In the genomic region with DNA sequence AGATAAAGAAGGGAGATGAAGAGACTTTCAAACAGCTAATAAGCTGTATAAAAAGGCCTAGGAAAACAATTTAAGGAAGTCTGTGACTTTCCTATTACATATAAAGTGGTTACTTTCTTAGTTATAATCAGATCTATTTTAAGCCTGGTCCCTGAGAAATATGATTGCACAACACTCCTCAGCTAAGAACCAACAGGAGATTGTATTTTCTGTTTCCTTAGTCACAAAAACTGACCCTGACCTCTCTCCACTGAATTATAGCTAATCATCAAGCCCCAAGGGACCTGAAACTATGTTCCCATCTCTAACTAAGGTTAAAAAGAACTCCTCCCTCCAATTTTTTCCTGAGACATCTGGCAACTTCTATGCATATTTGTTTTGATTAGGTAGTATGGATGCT, we compare ENCODE assay signal across 11 cellular contexts.
A peak's percentile ranks its signal among the peaks of the same experiment; 100 is the strongest.
DNase-seq lines count a peak whose midpoint lies in the region; ATAC-seq, FAIRE-seq and TF ChIP-seq lines count a peak whose summit lies in the region.
"Had no signal": no experiment of that assay in that cellular context is flagged by ENCODE, and none has a peak within 500 bp of the region (broad histone marks: within the 10 kb centered on the region; RNA-seq: fewer than 3 reads in every experiment).

No MANE protein-coding gene starts in this region.

- H2AFZ ChIP-seq in K562 (ENCODE audit: low read depth, low read length): no peak overlapping the region

- H3K4me1 ChIP-seq in K562 (replicated peaks in 1 of 2; ENCODE audit: control insufficient read depth in 2 of 2, insufficient read depth in 2 of 2, low read length in 2 of 2): no peaks in the 10 kb centered on the region
- peaks cover 0 to 15% (median 3%) of the 10 kb centered on the region in 4 donors for H3K4me1 ChIP-seq in transverse colon

- no peaks in the 10 kb centered on the region for H4K20me1 ChIP-seq in K562 (replicated peaks; ENCODE audit: control insufficient read depth, insufficient read depth, low read length)

- H3K27ac ChIP-seq in K562 (ENCODE audit: extremely low read depth, low read depth, low read length) (no peak overlapping the region), transverse colon (peak overlapping the region in 3 of 4 donors; percentile 21 to 49 (median 36))

- no peak overlapping the region for H3K4me3 Mint-ChIP-seq in activated T-cell treated with anti-CD3 and anti-CD28 coated beads, Interleukin-2, amount 50 U/mL, for 24 hours
- H3K4me3 Mint-ChIP-seq: CD4-positive, CD25-positive, alpha-beta regulatory T cell; central memory CD8-positive, alpha-beta T cell; type B pancreatic cell had no signal

- TF ChIP-seq POLR2A in K562 (conservative IDR thresholded peaks at IDR 0.05) (no peak), transverse colon (IDR thresholded peaks at IDR 0.05) (no peak)

- TF ChIP-seq EP300 in K562 (IDR thresholded peaks at IDR 0.05; ENCODE audit: low read length) (no peak), transverse colon (IDR thresholded peaks at IDR 0.05; ENCODE audit: low read depth) (no peak)

- H3K9me3 Mint-ChIP-seq in activated T-cell treated with anti-CD3 and anti-CD28 coated beads, Interleukin-2, amount 50 U/mL, for 24 hours: no peaks in the 10 kb centered on the region
- H3K9me3 Mint-ChIP-seq: CD4-positive, CD25-positive, alpha-beta regulatory T cell; central memory CD8-positive, alpha-beta T cell; type B pancreatic cell had no signal

- H3K4me3 ChIP-seq in K562 (no peak overlapping the region), transverse colon (no peak overlapping the region)

- POLR2A ChIA-PET in K562 (lab: Yijun Ruan, JAX): no interaction called here

- H3K79me2 ChIP-seq in K562 (ENCODE audit: control insufficient read depth, insufficient read depth, low read length): no peaks in the 10 kb centered on the region

- no peaks in the 10 kb centered on the region for H3K9me3 ChIP-seq in K562 (replicated peaks; ENCODE audit: control insufficient read depth, insufficient read depth, low read depth, low read length)
- H3K9me3 ChIP-seq in transverse colon: no peaks in the 10 kb centered on the region

- in situ Hi-C loops in K562 (cut with MboI): no loop called here
- in situ Hi-C loops in transverse colon (cut with MboI; ENCODE audit: low pct_ligation_motif_present in 1 of 4, low pct_unique_long_range_greater_than_20kb in 1 of 4, low sequenced_read_pairs in 3 of 4): no loop called here

- peaks cover 88% of the 10 kb centered on the region for H3K36me3 Mint-ChIP-seq in activated T-cell treated with anti-CD3 and anti-CD28 coated beads, Interleukin-2, amount 50 U/mL, for 24 hours (ENCODE audit: low read depth)

- no peaks in the 10 kb centered on the region for H3K27me3 Mint-ChIP-seq in activated T-cell treated with anti-CD3 and anti-CD28 coated beads, Interleukin-2, amount 50 U/mL, for 24 hours
- H3K27me3 Mint-ChIP-seq: CD4-positive, CD25-positive, alpha-beta regulatory T cell; central memory CD8-positive, alpha-beta T cell; type B pancreatic cell had no signal

- H3K36me3 ChIP-seq in K562 (ENCODE audit: control insufficient read depth, insufficient read depth, low read length) (peaks cover 16% of the 10 kb centered on the region; the same call in 2 of the 3 replicates), transverse colon (peaks cover 0 to 43% (median 15%) of the 10 kb centered on the region in 4 donors)

- BruUV-seq in K562 (replicated peaks; lab: Mats Ljungman, UMichigan): no TSS peak

- TF ChIP-seq RAD21 in K562 (CRISPR knock-in tag; conservative IDR thresholded peaks at IDR 0.05 in 1 of 2, IDR thresholded peaks at IDR 0.05 in 1 of 2): no peak

- H3K4me2 ChIP-seq in K562 (ENCODE audit: insufficient read depth, low read length): no peak overlapping the region

- peak overlapping the region; percentile 29 for H3K27ac Mint-ChIP-seq in activated T-cell treated with anti-CD3 and anti-CD28 coated beads, Interleukin-2, amount 50 U/mL, for 24 hours
- H3K27ac Mint-ChIP-seq: type B pancreatic cell had no signal

- CTCF ChIA-PET in K562 (lab: Yijun Ruan, JAX; ENCODE audit: low intra/inter-chr PET ratio): no interaction called here

- ATAC-seq in K562 (no peak), left lobe of liver (peak; percentile 42), HG03354 (IDR thresholded peaks at IDR 0.05; ENCODE audit: poor library complexity, severe bottlenecking, unreplicated experiment) (no peak)

- no peak for DNase-seq in activated T-cell treated with anti-CD3 and anti-CD28 coated beads, Interleukin-2, amount 50 U/mL, for 24 hours
- DNase-seq in activated T-cell treated with anti-CD3 and anti-CD28 coated beads, Interleukin-2, amount 50 U/mL, for 48 hours: no peak
- DNase-seq in K562 (ENCODE audit: extremely low read depth in 1 of 4, low spot score in 3 of 4): no peak
- DNase-seq in left lobe of liver (ENCODE audit: low spot score): no peak
- no peak for DNase-seq in transverse colon
- DNase-seq in NCI-H226: no peak
- DNase-seq in amygdala (lab: John Stamatoyannopoulos, UW): no peak
- DNase-seq: CD4-positive, CD25-positive, alpha-beta regulatory T cell had no signal

- peaks cover 17% of the 10 kb centered on the region for H3K4me1 Mint-ChIP-seq in activated T-cell treated with anti-CD3 and anti-CD28 coated beads, Interleukin-2, amount 50 U/mL, for 24 hours (ENCODE audit: low read depth)

- no peaks in the 10 kb centered on the region for H3K9me1 ChIP-seq in K562 (ENCODE audit: control insufficient read depth, insufficient read depth, low read length)

- no peak overlapping the region for H3K9ac ChIP-seq in K562 (ENCODE audit: insufficient read depth in 1 of 2, low read depth in 2 of 2, low read length in 2 of 2)

- no peak for FAIRE-seq in K562 (lab: Jason Lieb, UNC)

- H3K27me3 ChIP-seq in K562 (ENCODE audit: control insufficient read depth in 2 of 2, insufficient read depth in 2 of 2, low read length in 2 of 2) (no peaks in the 10 kb centered on the region), transverse colon (no peaks in the 10 kb centered on the region)

- intact Hi-C loops in K562 (cut with micrococcal nuclease): no loop called here
- intact Hi-C loops in transverse colon (cut with DNase I; ENCODE audit: low total_unique reads): loop anchor here (10.0 kb wide), 1 partner anchor 110 kb away; a partner anchor contains a TSS

- TF ChIP-seq CTCF in K562 (IDR thresholded peaks at IDR 0.05 in 2 of 3, conservative IDR thresholded peaks at IDR 0.05 in 1 of 3; ENCODE audit: insufficient read depth in 2 of 3, low read depth in 1 of 3, low read length in 3 of 3): no peak
- no peak for TF ChIP-seq CTCF in transverse colon (IDR thresholded peaks at IDR 0.05)

TF ChIP-seq in K562, 482 proteins besides CTCF, POLR2A, EP300 and RAD21:
- TF ChIP-seq TSC22D4 (tag; IDR thresholded peaks at IDR 0.05) (no peak), POLR2H (tag; IDR thresholded peaks at IDR 0.05; ENCODE audit: low read depth) (no peak), MEIS2 (IDR thresholded peaks at IDR 0.05; ENCODE audit: partially characterized antibody) (no peak), CEBPG (CRISPR knock-in tag; IDR thresholded peaks at IDR 0.05) (no peak), CEBPG (tag; conservative IDR thresholded peaks at IDR 0.05 in 1 of 2, IDR thresholded peaks at IDR 0.05 in 1 of 2) (peak; percentile 70 to 83), ZNF3 (CRISPR knock-in tag; IDR thresholded peaks at IDR 0.05) (no peak), CEBPB (tag; IDR thresholded peaks at IDR 0.05) (peak; percentile 91), DDX20 (tag; IDR thresholded peaks at IDR 0.05; ENCODE audit: low read depth) (no peak)
- TF ChIP-seq, protein P1, sequence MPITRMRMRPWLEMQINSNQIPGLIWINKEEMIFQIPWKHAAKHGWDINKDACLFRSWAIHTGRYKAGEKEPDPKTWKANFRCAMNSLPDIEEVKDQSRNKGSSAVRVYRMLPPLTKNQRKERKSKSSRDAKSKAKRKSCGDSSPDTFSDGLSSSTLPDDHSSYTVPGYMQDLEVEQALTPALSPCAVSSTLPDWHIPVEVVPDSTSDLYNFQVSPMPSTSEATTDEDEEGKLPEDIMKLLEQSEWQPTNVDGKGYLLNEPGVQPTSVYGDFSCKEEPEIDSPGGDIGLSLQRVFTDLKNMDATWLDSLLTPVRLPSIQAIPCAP (CRISPR knock-in tag; IDR thresholded peaks at IDR 0.05; ENCODE audit: borderline replicate concordance): no peak
- TF ChIP-seq, protein P2, sequence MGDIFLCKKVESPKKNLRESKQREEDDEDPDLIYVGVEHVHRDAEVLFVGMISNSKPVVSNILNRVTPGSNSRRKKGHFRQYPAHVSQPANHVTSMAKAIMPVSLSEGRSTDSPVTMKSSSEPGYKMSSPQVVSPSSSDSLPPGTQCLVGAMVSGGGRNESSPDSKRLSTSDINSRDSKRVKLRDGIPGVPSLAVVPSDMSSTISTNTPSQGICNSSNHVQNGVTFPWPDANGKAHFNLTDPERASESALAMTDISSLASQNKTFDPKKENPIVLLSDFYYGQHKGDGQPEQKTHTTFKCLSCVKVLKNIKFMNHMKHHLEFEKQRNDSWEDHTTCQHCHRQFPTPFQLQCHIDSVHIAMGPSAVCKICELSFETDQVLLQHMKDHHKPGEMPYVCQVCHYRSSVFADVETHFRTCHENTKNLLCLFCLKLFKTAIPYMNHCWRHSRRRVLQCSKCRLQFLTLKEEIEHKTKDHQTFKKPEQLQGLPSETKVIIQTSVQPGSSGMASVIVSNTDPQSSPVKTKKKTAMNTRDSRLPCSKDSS (IDR thresholded peaks at IDR 0.05; ENCODE audit: low read depth, partially characterized antibody): no peak
